ENCODE assay signal across 8 cellular contexts in the genomic region with DNA sequence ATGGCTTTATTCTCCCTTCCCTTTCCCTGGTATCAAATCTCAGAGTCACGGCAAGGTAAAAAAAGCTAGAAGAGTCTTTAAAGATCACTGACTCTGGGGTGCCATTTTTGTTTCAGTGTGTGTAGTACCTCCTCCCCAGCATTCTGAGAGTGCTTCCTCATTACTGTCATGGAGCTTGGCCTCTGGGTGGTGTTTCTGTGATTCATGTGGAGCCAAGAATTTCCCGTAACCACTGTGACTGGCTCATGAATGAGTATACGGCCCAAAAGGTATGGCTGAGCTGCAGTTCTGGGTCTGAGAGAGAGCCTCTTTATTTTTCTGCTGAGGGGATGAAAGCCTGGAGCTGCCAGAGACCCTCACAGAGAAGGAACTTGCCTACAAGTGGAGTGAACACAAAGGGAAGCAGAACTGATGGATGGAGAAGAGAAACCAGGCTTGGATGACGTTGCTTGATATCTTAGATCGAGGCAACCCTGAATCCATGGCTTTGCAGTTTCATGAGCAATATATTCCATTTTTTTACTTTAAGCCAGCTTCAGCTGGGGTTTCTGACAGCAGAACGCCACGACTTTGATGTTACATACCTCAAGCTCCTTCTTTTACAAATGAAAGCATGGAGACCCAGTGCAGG.
DNase-seq lines count a peak whose midpoint lies in the region; ATAC-seq and TF ChIP-seq lines count a peak whose summit lies in the region.

No MANE protein-coding gene starts in this region.

- no peak overlapping the region for H3K4me3 ChIP-seq in brain microvascular endothelial cell (ENCODE audit: low read depth, low read length)

- in situ Hi-C loops in brain microvascular endothelial cell (cut with HindIII; ENCODE audit: low pct_ligation_motif_present, low sequenced_read_pairs): no loop called here

- H3K27me3 ChIP-seq in brain microvascular endothelial cell (replicated peaks): no peaks in the 10 kb centered on the region

- ATAC-seq in GM21515 (IDR thresholded peaks at IDR 0.05; ENCODE audit: unreplicated experiment): peak; percentile 27
- no peak for ATAC-seq in Right ventricle myocardium superior (ENCODE audit: poor library complexity)

- DNase-seq in Kasumi-1 (lab: John Stamatoyannopoulos, UW): peak; percentile 16 to 25
- peak; percentile 76 for DNase-seq in brain microvascular endothelial cell
- peak; percentile 64 for DNase-seq in pons (ENCODE audit: low spot score)
- no peak for DNase-seq in cardiac septum (ENCODE audit: low spot score)
- DNase-seq in Right ventricle myocardium superior: no peak
- no peak for DNase-seq in SHP77 treated with DMSO at 0.1 percent for 48 hours (lab: John Stamatoyannopoulos, UW)
- no peak for DNase-seq in NCI-H2171 treated with DMSO at 0.1 percent for 48 hours (lab: John Stamatoyannopoulos, UW)

- no peak for TF ChIP-seq CTCF in brain microvascular endothelial cell (IDR thresholded peaks at IDR 0.05; ENCODE audit: low read depth, low read length, missing control alignments)

- no peaks in the 10 kb centered on the region for H3K36me3 ChIP-seq in brain microvascular endothelial cell (replicated peaks)

- peak overlapping the region; percentile 52 for H3K27ac ChIP-seq in brain microvascular endothelial cell

- intact Hi-C loops in cardiac septum (cut with DNase I) (loop anchor here (5.0 kb wide), 1 partner anchor 70 kb away; no protein-coding TSS in a partner anchor), Right ventricle myocardium superior (cut with DNase I) (no loop called here)

Comparison
In these comparisons a context has a peak if more than half of its experiments do, and no peak if none do; other contexts are left out.
1. DNase-seq: peak in Kasumi-1 (2 of 2), brain microvascular endothelial cell (single experiment) and pons (single experiment); none in cardiac septum (single experiment), Right ventricle myocardium superior (single experiment), SHP77 treated with DMSO at 0.1 percent for 48 hours (single experiment) and NCI-H2171 treated with DMSO at 0.1 percent for 48 hours (single experiment).